8 cellular contexts compared by ENCODE assay signal in the genomic region with DNA sequence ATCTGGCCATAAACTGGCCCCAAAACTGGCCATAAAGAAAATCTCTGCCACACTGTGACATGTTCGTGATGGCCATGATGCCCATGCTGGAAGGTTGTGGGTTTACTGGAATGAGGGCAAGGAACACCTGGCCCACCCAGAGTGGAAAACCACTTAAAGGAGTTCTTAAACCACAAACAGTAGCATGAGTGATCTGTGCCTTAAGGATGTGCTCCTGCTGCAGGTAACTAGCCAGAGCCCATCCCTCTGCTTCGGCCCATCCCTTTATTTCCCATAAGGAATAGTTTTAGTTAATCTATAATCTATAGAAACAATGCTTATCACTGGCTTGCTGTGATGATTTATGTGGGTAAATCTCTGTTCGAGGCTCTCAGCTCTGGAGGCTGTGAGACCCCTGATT. TPM values are rescaled to one million over a fixed set of nuclear protein-coding genes. Genes with fewer than 3 reads are reported as not detected.
A peak's percentile ranks its signal among the peaks of the same experiment; 100 is the strongest.
DNase-seq lines count a peak whose midpoint lies in the region; TF ChIP-seq lines count a peak whose summit lies in the region.
"Not testable (repeated sequence)": the region's sequence is repeated elsewhere in the genome, so short reads cannot be mapped to it uniquely, and the experiment has no call there.
"Had no signal": no experiment of that assay in that cellular context is flagged by ENCODE, and none has a peak within 500 bp of the region (broad histone marks: within the 10 kb centered on the region; RNA-seq: fewer than 3 reads in every experiment).

No MANE protein-coding gene starts in this region.

- not testable (repeated sequence) for DNase-seq in HFFc6; SJSA1 (ENCODE audit: low read depth in 1 of 2, low spot score in 2 of 2); MCF 10A (ENCODE audit: unreplicated experiment); left ventricle myocardium inferior; prostate gland (ENCODE audit: low spot score); tibial artery

- not testable (repeated sequence) for BruUV-seq in MCF 10A (replicated peaks; lab: Mats Ljungman, UMichigan)

- H3K4me3 Mint-ChIP-seq in HFFc6; MCF 10A (ENCODE audit: unreplicated experiment): not testable (repeated sequence)

- H3K27ac Mint-ChIP-seq in HFFc6: 0 out of 2 replicates have a peak overlapping the region, but pooled peaks have one; percentile 99
- H3K27ac Mint-ChIP-seq in MCF 10A (ENCODE audit: low read depth, unreplicated experiment): peak overlapping the region; percentile 87

- H3K4me1 ChIP-seq in SJSA1 (replicated peaks) (peaks cover 40% of the 10 kb centered on the region), left ventricle myocardium inferior (peaks cover 27% of the 10 kb centered on the region), tibial artery (peaks cover 0 to 40% (median 25%) of the 10 kb centered on the region in 4 donors)
- not testable (repeated sequence) for H3K4me1 ChIP-seq in prostate gland (replicated peaks)

- H3K9me3 Mint-ChIP-seq in HFFc6; MCF 10A (ENCODE audit: unreplicated experiment): not testable (repeated sequence)

- not testable (repeated sequence) for H3K4me3 ChIP-seq in SJSA1, left ventricle myocardium inferior, prostate gland, tibial artery

- POLR2A ChIA-PET in MCF 10A (lab: Yijun Ruan, JAX): interaction anchor here (1.7 kb wide), 1 partner anchor 12 kb away, joined by 6 read pairs; no protein-coding TSS in a partner anchor

- CTCF ChIA-PET in MCF 10A (lab: Yijun Ruan, JAX): interaction anchor here (0.6 kb wide), 2 partner anchors 18 to 45 kb away, joined by 4 read pairs; no protein-coding TSS in a partner anchor

- H3K4me1 Mint-ChIP-seq in HFFc6 (ENCODE audit: low read depth): peaks cover 35% of the 10 kb centered on the region
- peaks cover 25% of the 10 kb centered on the region for H3K4me1 Mint-ChIP-seq in MCF 10A (ENCODE audit: insufficient read depth, unreplicated experiment)

- not testable (repeated sequence) for TF ChIP-seq POLR2A in prostate gland (IDR thresholded peaks at IDR 0.05)

- not testable (repeated sequence) for H3K27me3 Mint-ChIP-seq in HFFc6 (ENCODE audit: insufficient read depth); MCF 10A (ENCODE audit: insufficient read depth, unreplicated experiment)

- intact Hi-C loops in MCF 10A (cut with micrococcal nuclease); tibial artery (cut with DNase I; ENCODE audit: low total_unique reads): not testable (repeated sequence)
- intact Hi-C loops in left ventricle myocardium inferior (cut with micrococcal nuclease) (loop anchor here (10.0 kb wide), 1 partner anchor 52 kb away; no protein-coding TSS in a partner anchor), prostate gland (cut with DNase I) (loop anchor here (5.0 kb wide), 1 partner anchor 50 kb away; the partner anchor contains the start of gene EVA1C)

- H3K9me3 ChIP-seq in SJSA1 (replicated peaks); left ventricle myocardium inferior (replicated peaks); prostate gland; tibial artery: not testable (repeated sequence)

- 93% methylated on average over 3 of the region's 3 CpGs for WGBS in prostate gland

- TF ChIP-seq CTCF in HFFc6 (IDR thresholded peaks at IDR 0.05); MCF 10A (IDR thresholded peaks at IDR 0.05; ENCODE audit: unreplicated experiment); left ventricle myocardium inferior (IDR thresholded peaks at IDR 0.05; ENCODE audit: borderline replicate concordance); prostate gland (IDR thresholded peaks at IDR 0.05); tibial artery (IDR thresholded peaks at IDR 0.05): not testable (repeated sequence)

- peak overlapping the region; percentile 99 for H3K27ac ChIP-seq in SJSA1
- peak overlapping the region; percentile 0 for H3K27ac ChIP-seq in left ventricle myocardium inferior (replicated peaks)
- H3K27ac ChIP-seq in prostate gland: peak overlapping the region; percentile 70 to 79
- H3K27ac ChIP-seq in tibial artery: peak overlapping the region; percentile 58 to 62

- not testable (repeated sequence) for H3K36me3 ChIP-seq in SJSA1, prostate gland
- peaks cover 69% of the 10 kb centered on the region for H3K36me3 ChIP-seq in left ventricle myocardium inferior
- peaks cover 32 to 49% (median 35%) of the 10 kb centered on the region in 3 donors for H3K36me3 ChIP-seq in tibial artery

- H3K27me3 ChIP-seq in SJSA1 (replicated peaks); left ventricle myocardium inferior (ENCODE audit: low read depth); prostate gland (replicated peaks; ENCODE audit: insufficient read depth); tibial artery: not testable (repeated sequence)

- H3K36me3 Mint-ChIP-seq in HFFc6 (ENCODE audit: low read depth): peaks cover 11% of the 10 kb centered on the region; the same call in 1 of the 2 replicates
- H3K36me3 Mint-ChIP-seq in MCF 10A (ENCODE audit: insufficient read depth, unreplicated experiment): peaks cover 56% of the 10 kb centered on the region

RNA-seq across cellular contexts. Expression of gene EVA1C, which starts 50.1 kb away (rescaled TPM):
- 10 to 100 TPM in 4 of 6 experiments, 1 to 10 TPM in 2; 2.7 to 13.8 (median 11.3) TPM for total RNA-seq in HFFc6 (2021; fragmentation: NEBNext Ultra II Directional; extraction: Animal tissue kit (Norgen Biotek cat#: 25700))
- total RNA-seq in SJSA1 (2014; rRNA removed; shearing (Covaris generic)): 13.4 and 19.6 TPM in 2 replicates
- 16.8 and 22.2 TPM in 2 replicates for total RNA-seq in MCF 10A (2022)
- 13.9 TPM for total RNA-seq in left ventricle myocardium inferior
- 10 to 100 TPM; 45.7 to 48.6 TPM for total RNA-seq in prostate gland
- total RNA-seq: Caco-2, HT1080 had no signal

Comparison
In these comparisons a context has a peak if more than half of its experiments do, and no peak if none do; other contexts are left out.
1. H3K27ac ChIP-seq: peak in every context shown above with its lines; median percentile 99 in SJSA1; 74 in prostate gland; 60 in tibial artery; 0 in left ventricle myocardium inferior.